Comparison of ENCODE assay signal across 18 cellular contexts in the genomic region with DNA sequence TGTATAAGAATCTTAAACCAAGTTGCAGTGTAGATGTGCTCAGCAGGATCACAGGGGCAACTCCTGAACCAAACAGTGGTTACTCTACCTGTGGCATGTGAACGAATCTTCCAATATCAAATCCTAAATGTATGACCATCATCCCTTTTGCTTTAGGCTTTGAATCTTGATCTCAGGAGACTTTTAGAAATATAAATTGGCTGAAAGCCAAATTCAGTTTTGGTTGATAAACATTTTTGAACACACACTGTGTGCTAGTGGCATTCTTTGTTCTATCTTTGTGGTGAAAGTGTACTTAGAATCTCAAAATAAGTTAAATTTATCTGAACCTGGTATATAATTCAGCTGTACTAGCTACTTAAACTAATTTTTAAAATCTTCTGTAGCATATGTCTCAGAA. TPM values are rescaled to one million over a fixed set of nuclear protein-coding genes. Genes with fewer than 3 reads are reported as not detected.
DNase-seq lines count a peak whose midpoint lies in the region; ATAC-seq, FAIRE-seq and TF ChIP-seq lines count a peak whose summit lies in the region.
"Had no signal": no experiment of that assay in that cellular context is flagged by ENCODE, and none has a peak within 500 bp of the region (broad histone marks: within the 10 kb centered on the region; RNA-seq: fewer than 3 reads in every experiment).

No MANE protein-coding gene starts in this region.

- H3K9me3 ChIP-seq in GM12878 (replicated peaks; ENCODE audit: control insufficient read depth, insufficient read depth, low read length) (no peaks in the 10 kb centered on the region), pancreas (no peaks in the 10 kb centered on the region), body of pancreas (no peaks in the 10 kb centered on the region)
- H3K9me3 ChIP-seq: A549, Caco-2 had no signal

- H3K4me1 ChIP-seq in GM12878 (ENCODE audit: control insufficient read depth, insufficient read depth, low read length) (no peaks in the 10 kb centered on the region), pancreas (no peaks in the 10 kb centered on the region), body of pancreas (peaks cover 1% of the 10 kb centered on the region)
- H3K4me1 ChIP-seq: A549; BLaER1 treated with 17β-estradiol and CSF1 and Interleukin-3, amounts not matched to agents 10 nM and 100 nM; Caco-2 had no signal

- H3K9ac ChIP-seq in GM12878 (ENCODE audit: control insufficient read depth, insufficient read depth, low read length) = no peak overlapping the region
- H3K9ac ChIP-seq: BLaER1 treated with 17β-estradiol and CSF1 and Interleukin-3, amounts not matched to agents 10 nM and 100 nM had no signal

- no peak overlapping the region for H3K27ac ChIP-seq in GM12878 (ENCODE audit: control insufficient read depth, insufficient read depth)
- H3K27ac ChIP-seq in pancreas = no peak overlapping the region
- H3K27ac ChIP-seq in body of pancreas = no peak overlapping the region
- H3K27ac ChIP-seq: 22Rv1; A549; BLaER1 treated with 17β-estradiol and CSF1 and Interleukin-3, amounts not matched to agents 10 nM and 100 nM; C4-2B had no signal

- SMC1A ChIA-PET in GM12878 (lab: Charles Lee; ENCODE audit: uncharacterized antibody, unreplicated experiment) = no interaction called here

- no peak overlapping the region for H2AFZ ChIP-seq in GM12878 (ENCODE audit: control insufficient read depth, low read depth, low read length)

- intact Hi-C loops in GM12878 (cut with micrococcal nuclease; ENCODE audit: unreplicated experiment) (no loop called here), pancreas (cut with DNase I) (no loop called here), body of pancreas (cut with DNase I) (no loop called here)

- TF ChIP-seq POLR2A in GM12892 (IDR thresholded peaks at IDR 0.05; ENCODE audit: low read depth, low read length) (no peak), GM12878 (IDR thresholded peaks at IDR 0.05; ENCODE audit: low read depth, low read length) (no peak), body of pancreas (IDR thresholded peaks at IDR 0.05) (no peak)

- H3K4me3 ChIP-seq in GM12878 (no peak overlapping the region), pancreas (no peak overlapping the region), body of pancreas (no peak overlapping the region)
- H3K4me3 ChIP-seq: A549; BLaER1 treated with 17β-estradiol and CSF1 and Interleukin-3, amounts not matched to agents 10 nM and 100 nM had no signal

- CTCF ChIA-PET in GM12878 (lab: Yijun Ruan, JAX) = no interaction called here

- H3K36me3 ChIP-seq in GM12878 (ENCODE audit: control insufficient read depth in 2 of 2, insufficient read depth in 2 of 2, low read length in 1 of 2) (no peaks in the 10 kb centered on the region), pancreas (no peaks in the 10 kb centered on the region), body of pancreas (replicated peaks in 1 of 2; ENCODE audit: insufficient read depth in 1 of 2, low read depth in 2 of 2) (no peaks in the 10 kb centered on the region)
- H3K36me3 ChIP-seq: BLaER1 treated with 17β-estradiol and CSF1 and Interleukin-3, amounts not matched to agents 10 nM and 100 nM had no signal

- BruUV-seq in GM12878 (replicated peaks; lab: Mats Ljungman, UMichigan) = no TSS peak

- H3K4me2 ChIP-seq in GM12878 (ENCODE audit: control insufficient read depth, insufficient read depth) = no peak overlapping the region
- H3K4me2 ChIP-seq: A549; BLaER1 treated with 17β-estradiol and CSF1 and Interleukin-3, amounts not matched to agents 10 nM and 100 nM had no signal

- H3K79me2 ChIP-seq in GM12878 (ENCODE audit: control insufficient read depth, insufficient read depth, low read length) = no peaks in the 10 kb centered on the region

- FAIRE-seq in GM12892 (lab: Jason Lieb, UNC) = peak; percentile 9
- FAIRE-seq in GM12878 (lab: Jason Lieb, UNC) = peak; percentile 38
- FAIRE-seq in pancreas (lab: Jason Lieb, UNC) = peak; percentile 23
- FAIRE-seq: D721Med, G401.6 had no signal

- no peak for DNase-seq in GM12892 (ENCODE audit: insufficient read length)
- DNase-seq in GM12878 (ENCODE audit: low read depth, low spot score) = no peak
- no peak for DNase-seq in pancreas
- no peak for DNase-seq in body of pancreas
- DNase-seq: AML-193; Caco-2; Calu3; CD4-positive, alpha-beta T cell; CD8-positive, alpha-beta T cell; DMS79 treated with DMSO at 0.1 percent for 48 hours; GF-D8 had no signal

- in situ Hi-C loops in GM12878 (cut with MboI) = no loop called here

- no peak for TF ChIP-seq RAD21 in GM12878 (IDR thresholded peaks at IDR 0.05; ENCODE audit: insufficient read depth, low read depth, low read length)

- TF ChIP-seq EP300 in GM12878 (IDR thresholded peaks at IDR 0.05; ENCODE audit: borderline replicate concordance in 1 of 2, control insufficient read depth in 1 of 2, low read depth in 2 of 2, low read length in 2 of 2) = no peak

- H3K27me3 ChIP-seq in GM12878 (replicated peaks in 1 of 2; ENCODE audit: control insufficient read depth in 2 of 2, insufficient read depth in 2 of 2, low read length in 1 of 2) = no peaks in the 10 kb centered on the region
- peaks cover 0 to 40% (median 10%) of the 10 kb centered on the region in 4 donors for H3K27me3 ChIP-seq in pancreas
- no peaks in the 10 kb centered on the region for H3K27me3 ChIP-seq in body of pancreas

- ATAC-seq in GM12878 (no peak), pancreas (no peak), body of pancreas (no peak), HG02938 (IDR thresholded peaks at IDR 0.05; ENCODE audit: unreplicated experiment) (no peak)
- ATAC-seq: A549; CD8-positive, alpha-beta T cell had no signal

- TF ChIP-seq CTCF in GM12878 (IDR thresholded peaks at IDR 0.05 in 2 of 3, conservative IDR thresholded peaks at IDR 0.05 in 1 of 3; ENCODE audit: control insufficient read depth in 2 of 3, extremely low read depth in 1 of 3, insufficient read depth in 1 of 3, low read depth in 3 of 3, low read length in 3 of 3) = no peak
- TF ChIP-seq CTCF in pancreas (IDR thresholded peaks at IDR 0.05) = no peak
- TF ChIP-seq CTCF in body of pancreas (IDR thresholded peaks at IDR 0.05) = no peak

- no peaks in the 10 kb centered on the region for H4K20me1 ChIP-seq in GM12878 (ENCODE audit: control insufficient read depth, insufficient read depth)
- H4K20me1 ChIP-seq: BLaER1 treated with 17β-estradiol and CSF1 and Interleukin-3, amounts not matched to agents 10 nM and 100 nM had no signal

- RAD21 ChIA-PET in GM12878 (lab: Charles Lee; ENCODE audit: unreplicated experiment) = interaction anchor here (0.7 kb wide), 1 partner anchor 93 kb away, joined by 4 read pairs; no protein-coding TSS in a partner anchor

- POLR2A ChIA-PET in GM12878 (lab: Charles Lee) = no interaction called here

- WGBS in GM12878 (ENCODE audit: insufficient coverage, insufficient replicate concordance, low lambda C conversion rate, missing lambda C conversion rate) = 0% methylated on average over 1 of the region's 1 CpG
- 51 to 61% methylated on average over 1 of the region's 1 CpG for WGBS in pancreas, 2 donors
- 67 to 82% methylated on average over 1 of the region's 1 CpG for WGBS in body of pancreas, 2 donors

TF ChIP-seq in GM12878, 131 proteins besides CTCF, POLR2A, EP300 and RAD21 (continues in another document):
- TF ChIP-seq TCF7 (IDR thresholded peaks at IDR 0.05; ENCODE audit: borderline replicate concordance) = no peak
- TF ChIP-seq ATF7 (IDR thresholded peaks at IDR 0.05; ENCODE audit: low read depth) = no peak
- no peak for TF ChIP-seq ESRRA (IDR thresholded peaks at IDR 0.05; ENCODE audit: low read length)
- TF ChIP-seq, protein P1, sequence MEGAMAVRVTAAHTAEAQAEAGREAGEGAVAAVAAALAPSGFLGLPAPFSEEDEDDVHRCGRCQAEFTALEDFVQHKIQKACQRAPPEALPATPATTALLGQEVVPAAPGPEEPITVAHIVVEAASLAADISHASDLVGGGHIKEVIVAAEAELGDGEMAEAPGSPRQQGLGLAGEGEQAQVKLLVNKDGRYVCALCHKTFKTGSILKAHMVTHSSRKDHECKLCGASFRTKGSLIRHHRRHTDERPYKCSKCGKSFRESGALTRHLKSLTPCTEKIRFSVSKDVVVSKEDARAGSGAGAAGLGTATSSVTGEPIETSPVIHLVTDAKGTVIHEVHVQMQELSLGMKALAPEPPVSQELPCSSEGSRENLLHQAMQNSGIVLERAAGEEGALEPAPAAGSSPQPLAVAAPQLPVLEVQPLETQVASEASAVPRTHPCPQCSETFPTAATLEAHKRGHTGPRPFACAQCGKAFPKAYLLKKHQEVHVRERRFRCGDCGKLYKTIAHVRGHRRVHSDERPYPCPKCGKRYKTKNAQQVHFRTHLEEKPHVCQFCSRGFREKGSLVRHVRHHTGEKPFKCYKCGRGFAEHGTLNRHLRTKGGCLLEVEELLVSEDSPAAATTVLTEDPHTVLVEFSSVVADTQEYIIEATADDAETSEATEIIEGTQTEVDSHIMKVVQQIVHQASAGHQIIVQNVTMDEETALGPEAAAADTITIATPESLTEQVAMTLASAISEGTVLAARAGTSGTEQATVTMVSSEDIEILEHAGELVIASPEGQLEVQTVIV (IDR thresholded peaks at IDR 0.05; ENCODE audit: borderline replicate concordance, partially characterized antibody) = no peak
- no peak for TF ChIP-seq SIX5 (IDR thresholded peaks at IDR 0.05; ENCODE audit: low read depth, low read length, severe bottlenecking)
- TF ChIP-seq STAT3 (IDR thresholded peaks at IDR 0.05; ENCODE audit: low read depth, low read length) = no peak
- TF ChIP-seq CHD4 (IDR thresholded peaks at IDR 0.05) = no peak
- TF ChIP-seq PAX8 (IDR thresholded peaks at IDR 0.05) = no peak

RNA-seq across cellular contexts. Expression of a gene that starts 4.6 kb away (rescaled TPM):
- polyA plus RNA-seq in GM12892 (2012; ENCODE audit: missing spikeins) = 3.4 TPM
- total RNA-seq in GM12878 (2013; cell fraction: nucleolus; rRNA removed) = 0.54 and 1.3 TPM in 2 replicates
- total RNA-seq in GM12878 (2014; rRNA removed) (0.71 and 1.2 TPM in 2 replicates), GM12878 (2014; rRNA removed; fragmentation: Illumina TruSeq; extraction: Trizol) (0.85 and 1.0 TPM in 2 replicates), GM12878 (2021) (1.4 and 1.8 TPM in 2 replicates), pancreas (1 to 10 TPM in 5 of 6 donors, under 1 TPM in 1; 0.79 to 3.3 (median 2.1) TPM), body of pancreas (10 to 100 TPM in 1 of 2 donors, 1 to 10 TPM in 1; 2.3 to 10.9 TPM)
- 0.79 TPM for polyA plus RNA-seq in GM12878 (2011; ENCODE audit: low read depth)
- polyA plus RNA-seq in GM12878 (2011; rRNA removed) (0.17 and 0.38 TPM in 2 replicates), GM12878 (2014; fragmentation: Illumina TruSeq; extraction: Trizol) (1.5 and 1.6 TPM in 2 replicates), GM12878 (2014; fragmentation: Nextera tagmentation; extraction: Ambion mirVana) (under 1 TPM; 0.38 to 0.39 TPM), GM12878 (2014; rRNA removed) (0.46 and 1.0 TPM in 2 replicates), GM12878 (2016; fragmentation: Nextera tagmentation; extraction: Ambion mirVana) (under 1 TPM; 0.20 to 0.67 TPM), pancreas (1 to 10 TPM in 1 of 2 donors, under 1 TPM in 1; 0.87 to 1.0 TPM)
- polyA plus RNA-seq in GM12878 (2011; cell fraction: cytosol; rRNA removed) = 0.28 and 0.32 TPM in 2 replicates
- 0.20 and 0.39 TPM in 2 replicates for polyA plus RNA-seq in GM12878 (2011; cell fraction: nucleus; rRNA removed)
- 1.7 and 2.2 TPM in 2 replicates for polyA plus RNA-seq in GM12878 (2012)
- 0.57 and 1.5 TPM in 2 replicates for polyA minus RNA-seq in GM12878 (2011; rRNA and poly(A)+ RNA removed)
- not detected in 2 replicates for polyA minus RNA-seq in GM12878 (2011; cell fraction: cytosol; rRNA and poly(A)+ RNA removed)
- polyA minus RNA-seq in GM12878 (2011; cell fraction: nucleus; rRNA and poly(A)+ RNA removed) = 0.60 and 0.86 TPM in 2 replicates
- total RNA-seq: Calu3; CD4-positive, alpha-beta T cell; CD8-positive, alpha-beta T cell had no signal
